In genomic region chr11:129951883-129952262, GRCh38 we compare ENCODE assay signal across 17 cellular contexts. TPM values are rescaled to one million over a fixed set of nuclear protein-coding genes. Genes with fewer than 3 reads are reported as not detected.
DNase-seq lines count a peak whose midpoint lies in the region; ATAC-seq and TF ChIP-seq lines count a peak whose summit lies in the region.
"Had no signal": no experiment of that assay in that cellular context is flagged by ENCODE, and none has a peak within 500 bp of the region (broad histone marks: within the 10 kb centered on the region; RNA-seq: fewer than 3 reads in every experiment).

No MANE protein-coding gene starts in this region.

- H3K27ac Mint-ChIP-seq in brain (peak overlapping the region in 4 of 5 experiments; percentile 76 to 93 (median 87)), neural crest cell (ENCODE audit: unreplicated experiment) (peak overlapping the region; percentile 28)
- H3K27ac Mint-ChIP-seq: HFFc6 had no signal

- H4K20me1 ChIP-seq in OCI-LY1 (ENCODE audit: insufficient read depth, low read length) = no peaks in the 10 kb centered on the region

- H3K79me2 ChIP-seq in OCI-LY1 (ENCODE audit: insufficient read depth, low read length) = peaks cover 2% of the 10 kb centered on the region; the same call in 1 of the 2 replicates

- H3K27ac ChIP-seq in OCI-LY1 (ENCODE audit: low read depth, low read length, poor library complexity, severe bottlenecking) = peak overlapping the region; percentile 100
- H3K27ac ChIP-seq in upper lobe of left lung = no peak overlapping the region
- H3K27ac ChIP-seq: C4-2B, PC-9, RWPE1 had no signal

- H3K36me3 ChIP-seq in OCI-LY1 (ENCODE audit: insufficient read depth, low read length) = no peaks in the 10 kb centered on the region
- peaks cover 0 to 8% (median 2%) of the 10 kb centered on the region in 4 donors for H3K36me3 ChIP-seq in upper lobe of left lung

- in situ Hi-C loops in G401 (cut with HindIII; ENCODE audit: low sequenced_read_pairs) = no loop called here

- no peak for ATAC-seq in upper lobe of left lung (ENCODE audit: low FRiP score in 2 of 2)

- no peak for TF ChIP-seq POLR2A in upper lobe of left lung (IDR thresholded peaks at IDR 0.05)

- no peaks in the 10 kb centered on the region for H3K9me2 ChIP-seq in OCI-LY1 (ENCODE audit: low read depth, low read length)

- H3K36me3 Mint-ChIP-seq in brain (peaks cover 27% of the 10 kb centered on the region), neural crest cell (ENCODE audit: low read depth) (no peaks in the 10 kb centered on the region)

- H3K9me3 Mint-ChIP-seq in brain = no peaks in the 10 kb centered on the region
- H3K9me3 Mint-ChIP-seq in neural crest cell = no peaks in the 10 kb centered on the region
- H3K9me3 Mint-ChIP-seq: HFFc6 had no signal

- H3K9ac ChIP-seq in OCI-LY1 (ENCODE audit: low read length) = peak overlapping the region; percentile 71

- no peak for TF ChIP-seq EP300 in upper lobe of left lung (IDR thresholded peaks at IDR 0.05)

- DNase-seq in G401 (ENCODE audit: low spot score) (peak; percentile 85), neural crest cell (ENCODE audit: low read depth, low spot score) (no peak), upper lobe of left lung (no peak), retina (no peak), COLO668 (lab: John Stamatoyannopoulos, UW; ENCODE audit: unreplicated experiment) (no peak)
- DNase-seq: DMS79 treated with DMSO at 0.1 percent for 48 hours, H7, HFFc6, MG63, NCI-H1048, NCI-H2029 treated with DMSO at 0.1 percent for 48 hours, PC-9, SIG-M5 had no signal

- 75 to 80% methylated on average over 1 of the region's 1 CpG for WGBS in upper lobe of left lung, 2 donors

- H3K4me3 Mint-ChIP-seq in brain (no peak overlapping the region), neural crest cell (no peak overlapping the region)
- H3K4me3 Mint-ChIP-seq: HFFc6 had no signal

- H3K27me3 ChIP-seq in OCI-LY1 (ENCODE audit: insufficient read depth, low read length) (no peaks in the 10 kb centered on the region), upper lobe of left lung (no peaks in the 10 kb centered on the region)
- H3K27me3 ChIP-seq: MG63 had no signal

- H3K4me1 Mint-ChIP-seq in brain (peaks cover 41% of the 10 kb centered on the region), neural crest cell (peaks cover 22% of the 10 kb centered on the region)

- H3K9me3 ChIP-seq in OCI-LY1 (ENCODE audit: low read length) (no peaks in the 10 kb centered on the region), upper lobe of left lung (no peaks in the 10 kb centered on the region)
- H3K9me3 ChIP-seq: MG63 had no signal

- no peak overlapping the region for H2AFZ ChIP-seq in OCI-LY1 (ENCODE audit: low read length)
- H2AFZ ChIP-seq: PC-9 had no signal

- H3K4me1 ChIP-seq in OCI-LY1 (ENCODE audit: insufficient read depth, low read length, severe bottlenecking) (peaks cover 59% of the 10 kb centered on the region), upper lobe of left lung (peaks cover 0 to 10% (median 1%) of the 10 kb centered on the region in 4 donors)

- no peaks in the 10 kb centered on the region for H3K27me3 Mint-ChIP-seq in brain
- no peaks in the 10 kb centered on the region for H3K27me3 Mint-ChIP-seq in neural crest cell (ENCODE audit: low read depth)

- H3K4me3 ChIP-seq in OCI-LY1 (ENCODE audit: low read depth, low read length, poor library complexity, severe bottlenecking) (peak overlapping the region; percentile 41), upper lobe of left lung (no peak overlapping the region)
- H3K4me3 ChIP-seq: MG63, PC-9 had no signal

- TF ChIP-seq CTCF in OCI-LY1 (IDR thresholded peaks at IDR 0.05; ENCODE audit: low read length) (no peak), brain (conservative IDR thresholded peaks at IDR 0.05) (no peak), neural crest cell (conservative IDR thresholded peaks at IDR 0.05) (no peak), upper lobe of left lung (IDR thresholded peaks at IDR 0.05) (no peak)

- H3K4me2 ChIP-seq in OCI-LY1 (ENCODE audit: low read length) = peak overlapping the region; percentile 56
- H3K4me2 ChIP-seq: PC-9 had no signal

- peaks cover 3% of the 10 kb centered on the region; the same call in 1 of the 2 replicates for H3F3A ChIP-seq in OCI-LY1 (ENCODE audit: insufficient read depth, low read length)

RNA-seq across cellular contexts. Expression of gene PRDM10, which starts 50.8 kb away (rescaled TPM):
- 3.0 and 5.6 TPM in 2 replicates for total RNA-seq in G401 (2014; rRNA removed; shearing (Covaris generic))
- 6.6 TPM for polyA plus RNA-seq in brain (ENCODE audit: insufficient read depth, low read depth, low replicate concordance)
- total RNA-seq in neural crest cell (18.5 and 20.1 TPM in 2 replicates), upper lobe of left lung (10 to 100 TPM in 4 of 6 donors, 1 to 10 TPM in 2; 6.8 to 13.9 (median 12.7) TPM)

RNA-seq across cellular contexts. Expression of gene NFRKB, which starts 56.5 kb away (rescaled TPM):
- 34.2 and 37.5 TPM in 2 replicates for total RNA-seq in G401 (2014; rRNA removed; shearing (Covaris generic))
- polyA plus RNA-seq in brain (ENCODE audit: insufficient read depth, low read depth, low replicate concordance) = 22.7 TPM
- total RNA-seq in neural crest cell (56.9 and 58.6 TPM in 2 replicates), upper lobe of left lung (10 to 100 TPM; 22.0 to 57.6 (median 28.6) TPM)
